In genomic region chr5:58460727-58461286, GRCh38 we compare ENCODE assay signal across 8 cellular contexts. TPM values are rescaled to one million over a fixed set of nuclear protein-coding genes. Genes with fewer than 3 reads are reported as not detected.
DNase-seq lines count a peak whose midpoint lies in the region; FAIRE-seq lines count a peak whose summit lies in the region.

No MANE protein-coding gene starts in this region.

- peak overlapping the region in 4 of 5 donors; percentile 82 to 95 (median 84) for H3K9ac ChIP-seq in subcutaneous abdominal adipose tissue (ENCODE audit: low read length in 5 of 5)

- H3K4me3 ChIP-seq in SJSA1 (peak overlapping the region; percentile 93), neuron (ENCODE audit: low read length) (peak overlapping the region; percentile 99), subcutaneous abdominal adipose tissue (ENCODE audit: low read depth in 1 of 5, low read length in 5 of 5) (peak overlapping the region in 4 of 5 donors; percentile 84 to 96 (median 90))

- peak overlapping the region; percentile 46 for H2AFZ ChIP-seq in neuron (ENCODE audit: low read depth, low read length)

- DNase-seq in ELF-1 (ENCODE audit: low read depth, low spot score) (peak; percentile 94), GOT3 (lab: John Stamatoyannopoulos, UW) (peak; percentile 84), LHCN-M2 (ENCODE audit: low read depth) (peak; percentile 87), SJSA1 (ENCODE audit: low read depth in 1 of 2, low spot score in 2 of 2) (peak; percentile 89 to 95), frontal cortex (ENCODE audit: low spot score in 2 of 2) (peak; percentile 62 to 68)
- peak; percentile 92 for DNase-seq in activated naive CD4-positive, alpha-beta T cell treated with Interleukin-2 at 50 U/mL for 16 hours

- H3K36me3 ChIP-seq in SJSA1, result peaks cover 40% of the 10 kb centered on the region
- peaks cover 29% of the 10 kb centered on the region for H3K36me3 ChIP-seq in neuron (ENCODE audit: insufficient read depth, low read length)
- H3K36me3 ChIP-seq in subcutaneous abdominal adipose tissue (ENCODE audit: control insufficient read depth in 5 of 5, insufficient read depth in 5 of 5, low read length in 5 of 5), result peaks cover 11 to 20% (median 13%) of the 10 kb centered on the region in 5 donors

- H3K27ac ChIP-seq in SJSA1 (peak overlapping the region; percentile 94), subcutaneous abdominal adipose tissue (ENCODE audit: low read depth, low read length) (peak overlapping the region; percentile 94)

- H3K4me1 ChIP-seq in SJSA1 (replicated peaks), result peaks cover 38% of the 10 kb centered on the region
- H3K4me1 ChIP-seq in neuron (ENCODE audit: insufficient read depth, low read length), result peaks cover 38% of the 10 kb centered on the region
- peaks cover 0 to 40% (median 35%) of the 10 kb centered on the region in 5 donors for H3K4me1 ChIP-seq in subcutaneous abdominal adipose tissue (ENCODE audit: control insufficient read depth in 5 of 5, insufficient read depth in 5 of 5, low read length in 5 of 5)

- H3K27me3 ChIP-seq in SJSA1 (replicated peaks) (no peaks in the 10 kb centered on the region), neuron (ENCODE audit: insufficient read depth, low read length) (no peaks in the 10 kb centered on the region), subcutaneous abdominal adipose tissue (ENCODE audit: control insufficient read depth in 5 of 5, insufficient read depth in 4 of 5, low read length in 5 of 5) (no peaks in the 10 kb centered on the region)

- H3K9me3 ChIP-seq in SJSA1 (replicated peaks) (no peaks in the 10 kb centered on the region), neuron (ENCODE audit: low read length) (no peaks in the 10 kb centered on the region), subcutaneous abdominal adipose tissue (ENCODE audit: control insufficient read depth in 5 of 5, low read length in 5 of 5) (no peaks in the 10 kb centered on the region)

- FAIRE-seq in frontal cortex (lab: Jason Lieb, UNC), result no peak

RNA-seq across cellular contexts. Expression of gene PLK2, which starts 0.9 kb away (rescaled TPM):
- 230 and 273 TPM in 2 replicates for total RNA-seq in LHCN-M2 (2014; rRNA removed)
- polyA plus RNA-seq in LHCN-M2 (2012), result 127 TPM
- total RNA-seq in SJSA1 (2014; rRNA removed; shearing (Covaris generic)), result 279 and 299 TPM in 2 replicates
- total RNA-seq in frontal cortex, result 1,139 TPM

RNA-seq across cellular contexts. Expression of gene GAPT, which starts 30.4 kb away (rescaled TPM):
- total RNA-seq in LHCN-M2 (2014; rRNA removed), result not detected in 2 replicates
- polyA plus RNA-seq in LHCN-M2 (2012), result not detected
- not detected in 2 replicates for total RNA-seq in SJSA1 (2014; rRNA removed; shearing (Covaris generic))
- not detected for total RNA-seq in frontal cortex

Comparison
In these comparisons a context has a peak if more than half of its experiments do, and no peak if none do; other contexts are left out.
1. Peak in every context shown above with its lines: DNase-seq, H3K4me3 ChIP-seq and H3K27ac ChIP-seq.